Comparison of ENCODE assay signal across 16 cellular contexts in genomic region chr7:69433086-69433485, GRCh38.
DNase-seq lines count a peak whose midpoint lies in the region; TF ChIP-seq lines count a peak whose summit lies in the region.
"Had no signal": no experiment of that assay in that cellular context is flagged by ENCODE, and none has a peak within 500 bp of the region (broad histone marks: within the 10 kb centered on the region; RNA-seq: fewer than 3 reads in every experiment).

No MANE protein-coding gene starts in this region.

- H3K36me3 ChIP-seq in BLaER1 treated with 17β-estradiol and CSF1 and Interleukin-3, amounts not matched to agents 10 nM and 100 nM: no peaks in the 10 kb centered on the region
- no peaks in the 10 kb centered on the region for H3K36me3 ChIP-seq in osteoblast (ENCODE audit: insufficient read depth, low read length)

- no peaks in the 10 kb centered on the region for H3K79me2 ChIP-seq in osteoblast (ENCODE audit: insufficient read depth, low read length)

- H3K27me3 ChIP-seq in BLaER1 treated with 17β-estradiol and CSF1 and Interleukin-3, amounts not matched to agents 10 nM and 100 nM: peaks cover 0 to 12% (median 4%) of the 10 kb centered on the region in 11 experiments; a peak in 4 of 22 replicates
- H3K27me3 ChIP-seq in osteoblast (ENCODE audit: insufficient read depth, low read length): no peaks in the 10 kb centered on the region

- H3K27ac ChIP-seq in BLaER1 treated with 17β-estradiol and CSF1 and Interleukin-3, amounts not matched to agents 10 nM and 100 nM: peak overlapping the region in 7 of 11 experiments; percentile 38 to 94 (median 63); a peak in 14 of 22 replicates
- no peak overlapping the region for H3K27ac ChIP-seq in osteoblast (ENCODE audit: low read depth, low read length)
- H3K27ac ChIP-seq: GM23248 had no signal

- DNase-seq in MV-4-11 (lab: John Stamatoyannopoulos, UW): peak; percentile 83
- DNase-seq in osteoblast (ENCODE audit: insufficient read length, low spot score, missing footprints): peak; percentile 50
- no peak for DNase-seq in SKM-1 (lab: John Stamatoyannopoulos, UW; ENCODE audit: unreplicated experiment)
- no peak for DNase-seq in EL
- no peak for DNase-seq in SHP77 treated with DMSO at 0.1 percent for 48 hours (lab: John Stamatoyannopoulos, UW)
- no peak for DNase-seq in HCEC 1CT
- DNase-seq: C1 segment of cervical spinal cord; Caco-2; CD4-positive, CD25-positive, alpha-beta regulatory T cell; CD8-positive, alpha-beta T cell; DMS153; DND-41; GDM1; GM23248; H7 had no signal

- no peak overlapping the region for H2AFZ ChIP-seq in osteoblast (ENCODE audit: low read length)
- H2AFZ ChIP-seq: GM23248 had no signal

- H3K4me3 ChIP-seq in BLaER1 treated with 17β-estradiol and CSF1 and Interleukin-3, amounts not matched to agents 10 nM and 100 nM: no peak overlapping the region
- no peak overlapping the region for H3K4me3 ChIP-seq in osteoblast (ENCODE audit: insufficient read depth, low read length)
- H3K4me3 ChIP-seq: GM23248 had no signal

- TF ChIP-seq CTCF in osteoblast (IDR thresholded peaks at IDR 0.05; ENCODE audit: extremely low read depth, low read depth, low read length): no peak

- H4K20me1 ChIP-seq in BLaER1 treated with 17β-estradiol and CSF1 and Interleukin-3, amounts not matched to agents 10 nM and 100 nM: no peaks in the 10 kb centered on the region
- no peaks in the 10 kb centered on the region for H4K20me1 ChIP-seq in osteoblast (ENCODE audit: insufficient read depth, low read length)

- peaks cover 52 to 85% (median 77%) of the 10 kb centered on the region in 10 experiments for H3K4me1 ChIP-seq in BLaER1 treated with 17β-estradiol and CSF1 and Interleukin-3, amounts not matched to agents 10 nM and 100 nM
- H3K4me1 ChIP-seq in osteoblast (ENCODE audit: insufficient read depth, low read length): no peaks in the 10 kb centered on the region
- H3K4me1 ChIP-seq: Caco-2 had no signal

- H3K9ac ChIP-seq in BLaER1 treated with 17β-estradiol and CSF1 and Interleukin-3, amounts not matched to agents 10 nM and 100 nM: no peak overlapping the region
- H3K9ac ChIP-seq: GM23248 had no signal

- peak overlapping the region; percentile 73 to 91 (median 84) for H3K4me2 ChIP-seq in BLaER1 treated with 17β-estradiol and CSF1 and Interleukin-3, amounts not matched to agents 10 nM and 100 nM
- no peak overlapping the region for H3K4me2 ChIP-seq in osteoblast (ENCODE audit: insufficient read depth, low read length)

- H3K9me3 ChIP-seq in BLaER1 treated with 17β-estradiol and CSF1 and Interleukin-3, amounts not matched to agents 10 nM and 100 nM (replicated peaks in 1 of 11): peaks cover 0 to 8% (median 0%) of the 10 kb centered on the region in 11 experiments; a peak in 4 of 22 replicates
- no peaks in the 10 kb centered on the region for H3K9me3 ChIP-seq in osteoblast (ENCODE audit: low read depth, low read length)
- H3K9me3 ChIP-seq: Caco-2 had no signal

Comparison
In these comparisons a context has a peak if more than half of its experiments do, and no peak if none do; other contexts are left out.
1. DNase-seq: peak in MV-4-11 (single experiment) and osteoblast (single experiment); none in SKM-1 (single experiment), EL (single experiment), SHP77 treated with DMSO at 0.1 percent for 48 hours (single experiment) and HCEC 1CT (single experiment).